In genomic region chr12:69243099-69244084, GRCh38 we compare ENCODE assay signal across 8 cellular contexts. TPM values are rescaled to one million over a fixed set of nuclear protein-coding genes. Genes with fewer than 3 reads are reported as not detected.
DNase-seq lines count a peak whose midpoint lies in the region; ATAC-seq and TF ChIP-seq lines count a peak whose summit lies in the region.

No MANE protein-coding gene starts in this region.

- TF ChIP-seq CTCF in right atrium auricular region (IDR thresholded peaks at IDR 0.05): no peak
- TF ChIP-seq CTCF in heart right ventricle (IDR thresholded peaks at IDR 0.05): no peak
- no peak for TF ChIP-seq CTCF in type B pancreatic cell (conservative IDR thresholded peaks at IDR 0.05)

- H3K36me3 ChIP-seq in right atrium auricular region: no peaks in the 10 kb centered on the region
- peaks cover 0 to 6% (median 0%) of the 10 kb centered on the region in 9 donors for H3K36me3 ChIP-seq in heart right ventricle

- H3K4me3 Mint-ChIP-seq in T-helper 2 cell treated with Interferon-gamma antibody and Interleukin-4, amounts not matched to agents 5 μg/mL and 100 μg/mL, for 36 hours: peak overlapping the region; percentile 99
- H3K4me3 Mint-ChIP-seq in type B pancreatic cell: peak overlapping the region; percentile 68

- peak overlapping the region; percentile 23 for H3K27ac Mint-ChIP-seq in T-helper 2 cell treated with Interferon-gamma antibody and Interleukin-4, amounts not matched to agents 5 μg/mL and 100 μg/mL, for 36 hours
- peak overlapping the region; percentile 50 for H3K27ac Mint-ChIP-seq in type B pancreatic cell

- intact Hi-C loops in heart right ventricle (cut with DNase I): no loop called here

- peaks cover 30% of the 10 kb centered on the region for H3K36me3 Mint-ChIP-seq in T-helper 2 cell treated with Interferon-gamma antibody and Interleukin-4, amounts not matched to agents 5 μg/mL and 100 μg/mL, for 36 hours (ENCODE audit: low read depth)
- H3K36me3 Mint-ChIP-seq in type B pancreatic cell: peaks cover 30% of the 10 kb centered on the region

- H3K27me3 ChIP-seq in right atrium auricular region: no peaks in the 10 kb centered on the region
- H3K27me3 ChIP-seq in heart right ventricle: no peaks in the 10 kb centered on the region

- H3K27me3 Mint-ChIP-seq in T-helper 2 cell treated with Interferon-gamma antibody and Interleukin-4, amounts not matched to agents 5 μg/mL and 100 μg/mL, for 36 hours (ENCODE audit: low read depth): no peaks in the 10 kb centered on the region
- no peaks in the 10 kb centered on the region for H3K27me3 Mint-ChIP-seq in type B pancreatic cell

- H3K9me3 ChIP-seq in right atrium auricular region (no peaks in the 10 kb centered on the region), heart right ventricle (no peaks in the 10 kb centered on the region)

- H3K4me1 Mint-ChIP-seq in T-helper 2 cell treated with Interferon-gamma antibody and Interleukin-4, amounts not matched to agents 5 μg/mL and 100 μg/mL, for 36 hours (ENCODE audit: low read depth): peaks cover 63% of the 10 kb centered on the region
- H3K4me1 Mint-ChIP-seq in type B pancreatic cell (ENCODE audit: unreplicated experiment): peaks cover 35% of the 10 kb centered on the region

- no peaks in the 10 kb centered on the region for H3K9me3 Mint-ChIP-seq in T-helper 2 cell treated with Interferon-gamma antibody and Interleukin-4, amounts not matched to agents 5 μg/mL and 100 μg/mL, for 36 hours
- peaks cover 3% of the 10 kb centered on the region for H3K9me3 Mint-ChIP-seq in type B pancreatic cell

- 42 to 56% methylated on average over 7 of the region's 7 CpGs for WGBS in heart right ventricle, 2 donors

- H3K4me3 ChIP-seq in right atrium auricular region (no peak overlapping the region), heart right ventricle (no peak overlapping the region)

- ATAC-seq in heart right ventricle (no peak), HG02885 (IDR thresholded peaks at IDR 0.05; ENCODE audit: poor library complexity, unreplicated experiment) (peak; percentile 46)

- peak overlapping the region; percentile 10 to 17 for H3K27ac ChIP-seq in right atrium auricular region
- peak overlapping the region in 2 of 10 donors; percentile 17 to 21 for H3K27ac ChIP-seq in heart right ventricle

- peaks cover 0 to 69% of the 10 kb centered on the region in 2 donors for H3K4me1 ChIP-seq in right atrium auricular region
- peaks cover 10 to 81% (median 74%) of the 10 kb centered on the region in 9 donors for H3K4me1 ChIP-seq in heart right ventricle

- DNase-seq in right atrium auricular region (ENCODE audit: low spot score) (no peak), heart right ventricle (no peak), type B pancreatic cell (ENCODE audit: extremely low spot score, unreplicated experiment) (no peak), NCI-H510A (lab: John Stamatoyannopoulos, UW) (no peak), mucosa of gallbladder (ENCODE audit: low spot score) (no peak)
- no peak for DNase-seq in T-helper 2 cell treated with Interferon-gamma antibody and Interleukin-4, amounts not matched to agents 5 μg/mL and 100 μg/mL, for 36 hours (ENCODE audit: low spot score)
- DNase-seq in activated CD4-positive, alpha-beta T cell treated with anti-CD3 and anti-CD28 coated beads, Interleukin-2, amount 50 U/mL, for 48 hours: no peak

RNA-seq across cellular contexts. Expression of gene CPSF6, which starts 4.0 kb away (rescaled TPM):
- 10 to 100 TPM; 15.6 to 21.0 TPM for total RNA-seq in right atrium auricular region
- 10 to 100 TPM; 23.9 to 34.6 (median 29.3) TPM for total RNA-seq in heart right ventricle
- 10 to 100 TPM; 11.7 to 13.2 TPM for polyA plus RNA-seq in heart right ventricle
- total RNA-seq in type B pancreatic cell (ENCODE audit: low replicate concordance): 76.9 and 128 TPM in 2 replicates
- total RNA-seq in mucosa of gallbladder: 44.7 TPM
